23 cellular contexts compared by ENCODE assay signal in genomic region chr13:94795292-94795691, GRCh38.
"Had no signal": no experiment of that assay in that cellular context is flagged by ENCODE, and none has a peak within 500 bp of the region (broad histone marks: within the 10 kb centered on the region; RNA-seq: fewer than 3 reads in every experiment).

No MANE protein-coding gene starts in this region.

- DNase-seq: dermis blood vessel endothelial cell; dorsolateral prefrontal cortex; effector CD4-positive, alpha-beta T cell; effector memory CD4-positive, alpha-beta T cell; esophagus squamous epithelium; foreskin fibroblast; foreskin melanocyte; gastrocnemius medialis; glutamatergic neuron; head of caudate nucleus; heart right ventricle; hippocampal formation; left cardiac atrium; left lung; left ventricle myocardium superior; mammary epithelial cell; mucosa of descending colon; naive B cell had no signal

- H3K9me3 ChIP-seq: esophagus squamous epithelium, gastrocnemius medialis, heart right ventricle, left lung, mucosa of descending colon had no signal

- H3K27ac Mint-ChIP-seq: memory B cell, mesothelial cell of epicardium, naive B cell had no signal

- H3K4me1 Mint-ChIP-seq: memory B cell, naive B cell had no signal

- ATAC-seq: gastrocnemius medialis, heart right ventricle, left cardiac atrium, left lung, left ventricle myocardium superior, mucosa of descending colon had no signal

- H3K36me3 ChIP-seq: esophagus squamous epithelium, gastrocnemius medialis, heart right ventricle, left lung had no signal

- H3K9me3 Mint-ChIP-seq: mesothelial cell of epicardium had no signal

- H3K27me3 Mint-ChIP-seq: naive B cell had no signal

- H3K4me3 ChIP-seq: coronary artery, dorsolateral prefrontal cortex, esophagus squamous epithelium, gastrocnemius medialis, heart right ventricle, left lung, lung, mucosa of descending colon had no signal

- H3K36me3 Mint-ChIP-seq: memory B cell, mesothelial cell of epicardium, naive B cell had no signal

- H3K4me3 Mint-ChIP-seq: memory B cell, mesothelial cell of epicardium, naive B cell had no signal

- H3K27me3 ChIP-seq: dorsolateral prefrontal cortex, esophagus squamous epithelium, gastrocnemius medialis, heart right ventricle, left lung had no signal

- H3K27ac ChIP-seq: coronary artery, dorsolateral prefrontal cortex, epithelial cell of prostate, esophagus squamous epithelium, gastrocnemius medialis, heart right ventricle, left lung had no signal

- H3K4me1 ChIP-seq: gastrocnemius medialis, heart right ventricle had no signal
